22 cellular contexts compared by ENCODE assay signal in genomic region chr3:2198880-2199279, GRCh38.
"Had no signal": no experiment of that assay in that cellular context is flagged by ENCODE, and none has a peak within 500 bp of the region (broad histone marks: within the 10 kb centered on the region; RNA-seq: fewer than 3 reads in every experiment).

No MANE protein-coding gene starts in this region.

- DNase-seq: dermis blood vessel endothelial cell; effector memory CD4-positive, alpha-beta T cell; esophagus squamous epithelium; mucosa of descending colon; naive B cell; pancreas; stimulated activated CD4-positive, alpha-beta T cell treated with anti-CD3 and anti-CD28 coated beads, Interleukin-12 subunit alpha, Interleukin-12 subunit beta, amount 100 ng/mL, for 4 hours; stimulated activated CD4-positive, alpha-beta T cell treated with anti-CD3 and anti-CD28 coated beads, Interleukin-2, amount 100 ng/mL, for 24 hours; stimulated activated CD4-positive, alpha-beta T cell treated with anti-CD3 and anti-CD28 coated beads, Interleukin-4, amount 100 ng/mL, for 24 hours; stimulated activated naive CD4-positive, alpha-beta T cell treated with Interleukin-2 at 50 U/mL for 16 hours; stomach; thyroid gland; trophoblast cell had no signal

- FAIRE-seq: endothelial cell of umbilical vein, frontal cortex, keratinocyte, pancreas had no signal

- H3K4me1 ChIP-seq: esophagus squamous epithelium, pancreas, right atrium auricular region, stomach, thyroid gland, vagina had no signal

- H3K27me3 ChIP-seq: esophagus squamous epithelium, neutrophil, pancreas, right atrium auricular region, stomach, thyroid gland, vagina had no signal

- H3K27ac ChIP-seq: coronary artery, esophagus squamous epithelium, neutrophil, pancreas, right atrium auricular region, stomach, thyroid gland, vagina had no signal

- H3K36me3 ChIP-seq: esophagus squamous epithelium, neutrophil, pancreas, right atrium auricular region, stomach, thyroid gland, vagina had no signal

- H3K4me3 ChIP-seq: coronary artery, esophagus squamous epithelium, lung, mucosa of descending colon, pancreas, right atrium auricular region, smooth muscle cell, stomach, thyroid gland, vagina had no signal

- H3K9me3 ChIP-seq: esophagus squamous epithelium, mucosa of descending colon, neutrophil, pancreas, right atrium auricular region, stomach, thyroid gland, vagina had no signal

- H3K4me2 ChIP-seq: smooth muscle cell had no signal
